In genomic region chr9:33155393-33155792, GRCh38 we compare ENCODE assay signal across 11 cellular contexts. TPM values are rescaled to one million over a fixed set of nuclear protein-coding genes. Genes with fewer than 3 reads are reported as not detected.
A peak's percentile ranks its signal among the peaks of the same experiment; 100 is the strongest.
DNase-seq lines count a peak whose midpoint lies in the region; ATAC-seq, FAIRE-seq and TF ChIP-seq lines count a peak whose summit lies in the region.
"Had no signal": no experiment of that assay in that cellular context is flagged by ENCODE, and none has a peak within 500 bp of the region (broad histone marks: within the 10 kb centered on the region; RNA-seq: fewer than 3 reads in every experiment).

No MANE protein-coding gene starts in this region.

- no peak for DNase-seq in CD8-positive, alpha-beta memory T cell
- DNase-seq in MV-4-11 (lab: John Stamatoyannopoulos, UW) (peak; percentile 45), astrocyte (ENCODE audit: low read depth) (peak; percentile 49), natural killer cell (no peak), urothelium cell line (ENCODE audit: low spot score) (no peak), NCI-H1694 (lab: John Stamatoyannopoulos, UW) (no peak)
- no peak for DNase-seq in stimulated activated naive CD4-positive, alpha-beta T cell (lab: John Stamatoyannopoulos, UW)
- DNase-seq: MM.1S; NCI-H526; stimulated activated CD8-positive, alpha-beta memory T cell treated with anti-CD3 and anti-CD28 coated beads, Interleukin-4, amount 100 ng/mL, for 48 hours had no signal

- no peaks in the 10 kb centered on the region for H3K27me3 ChIP-seq in CD8-positive, alpha-beta memory T cell (ENCODE audit: insufficient read depth, low read length, poor library complexity, severe bottlenecking)
- H3K27me3 ChIP-seq in astrocyte (ENCODE audit: insufficient read depth, low read length), result no peaks in the 10 kb centered on the region

- no peak overlapping the region for H3K4me3 ChIP-seq in CD8-positive, alpha-beta memory T cell (ENCODE audit: low read length)
- H3K4me3 ChIP-seq in astrocyte (ENCODE audit: insufficient read depth, low read depth, low read length), result no peak overlapping the region

- peaks cover 48% of the 10 kb centered on the region for H4K20me1 ChIP-seq in astrocyte (ENCODE audit: insufficient read depth, low read length)

- no peak for FAIRE-seq in astrocyte (lab: Jason Lieb, UNC)
- no peak for FAIRE-seq in urothelium cell line (lab: Jason Lieb, UNC)

- no peak overlapping the region for H3K4me2 ChIP-seq in astrocyte (ENCODE audit: low read length)

- no peak overlapping the region for H2AFZ ChIP-seq in astrocyte (ENCODE audit: low read depth, low read length)

- no peak overlapping the region for H3K27ac ChIP-seq in CD8-positive, alpha-beta memory T cell (ENCODE audit: low read depth, low read length)
- no peak overlapping the region for H3K27ac ChIP-seq in astrocyte (ENCODE audit: low read depth, low read length)

- H3K36me3 Mint-ChIP-seq in CD8-positive, alpha-beta memory T cell, result peaks cover 0 to 2% (median 0%) of the 10 kb centered on the region in 3 donors
- no peaks in the 10 kb centered on the region for H3K36me3 Mint-ChIP-seq in astrocyte (ENCODE audit: low read depth, unreplicated experiment)
- no peaks in the 10 kb centered on the region for H3K36me3 Mint-ChIP-seq in natural killer cell

- H3K9me3 ChIP-seq in CD8-positive, alpha-beta memory T cell (ENCODE audit: low read length), result no peaks in the 10 kb centered on the region
- no peaks in the 10 kb centered on the region for H3K9me3 ChIP-seq in astrocyte (ENCODE audit: insufficient read depth, low read depth, low read length)

- H3K4me1 ChIP-seq in CD8-positive, alpha-beta memory T cell (ENCODE audit: insufficient read depth, low read length), result peaks cover 90% of the 10 kb centered on the region
- peaks cover 45% of the 10 kb centered on the region for H3K4me1 ChIP-seq in astrocyte (ENCODE audit: insufficient read depth, low read length)

- peaks cover 92% of the 10 kb centered on the region for H3K79me2 ChIP-seq in astrocyte (ENCODE audit: insufficient read depth, low read length)

- CTCF ChIA-PET in CD8-positive, alpha-beta memory T cell (lab: Charles Lee), result interaction anchor here (0.9 to 1.8 kb wide), 3 partner anchors 9 to 71 kb away, joined by 3 to 6 read pairs (median 3); no protein-coding TSS in a partner anchor

- H3K4me3 Mint-ChIP-seq in CD8-positive, alpha-beta memory T cell, result peak overlapping the region in 4 of 7 donors; percentile 10 to 67 (median 40)
- H3K4me3 Mint-ChIP-seq in astrocyte (ENCODE audit: unreplicated experiment) (no peak overlapping the region), natural killer cell (peak overlapping the region; percentile 66)

- TF ChIP-seq CTCF in astrocyte (IDR thresholded peaks at IDR 0.05; ENCODE audit: insufficient read depth, low read depth, low read length) (no peak), natural killer cell (IDR thresholded peaks at IDR 0.05) (no peak)

- H3K4me1 Mint-ChIP-seq in CD8-positive, alpha-beta memory T cell, result peaks cover 88 to 98% (median 97%) of the 10 kb centered on the region in 3 donors
- peaks cover 76% of the 10 kb centered on the region for H3K4me1 Mint-ChIP-seq in astrocyte (ENCODE audit: low read depth, unreplicated experiment)
- H3K4me1 Mint-ChIP-seq in natural killer cell, result peaks cover 96 to 97% of the 10 kb centered on the region in 2 donors

- H3K9me3 Mint-ChIP-seq in CD8-positive, alpha-beta memory T cell, result no peaks in the 10 kb centered on the region
- peaks cover 2% of the 10 kb centered on the region for H3K9me3 Mint-ChIP-seq in astrocyte (ENCODE audit: unreplicated experiment)
- H3K9me3 Mint-ChIP-seq in natural killer cell, result peaks cover 0 to 2% of the 10 kb centered on the region in 2 donors

- ATAC-seq in natural killer cell, result no peak
- ATAC-seq: esophagus mucosa had no signal

- H3K9ac ChIP-seq in astrocyte (ENCODE audit: low read length), result no peak overlapping the region

- intact Hi-C loops in natural killer cell (cut with micrococcal nuclease), result loop anchor here (5.0 kb wide), 1 partner anchor 107 kb away; the partner anchor contains the start of gene BAG1

- H3K36me3 ChIP-seq in CD8-positive, alpha-beta memory T cell (ENCODE audit: insufficient read depth, low read length), result no peaks in the 10 kb centered on the region
- H3K36me3 ChIP-seq in astrocyte (ENCODE audit: insufficient read depth, low read length), result no peaks in the 10 kb centered on the region

- H3K27ac Mint-ChIP-seq in CD8-positive, alpha-beta memory T cell, result peak overlapping the region; percentile 51 to 98 (median 86)
- H3K27ac Mint-ChIP-seq in astrocyte (ENCODE audit: unreplicated experiment) (no peak overlapping the region), natural killer cell (peak overlapping the region; percentile 89 to 99)

- POLR2A ChIA-PET in CD8-positive, alpha-beta memory T cell (lab: Charles Lee), result no interaction called here

- H3K27me3 Mint-ChIP-seq in CD8-positive, alpha-beta memory T cell, result no peaks in the 10 kb centered on the region
- H3K27me3 Mint-ChIP-seq in astrocyte (ENCODE audit: low read depth, unreplicated experiment), result no peaks in the 10 kb centered on the region
- no peaks in the 10 kb centered on the region for H3K27me3 Mint-ChIP-seq in natural killer cell (ENCODE audit: low read depth in 2 of 2)

RNA-seq across cellular contexts. Expression of gene B4GALT1, which starts 11.7 kb away (rescaled TPM):
- total RNA-seq in CD8-positive, alpha-beta memory T cell, result 10 to 100 TPM; 38.0 to 38.3 TPM
- 41.6 TPM for polyA plus RNA-seq in CD8-positive, alpha-beta memory T cell
- total RNA-seq in astrocyte, result 93.1 and 103 TPM in 2 replicates
- total RNA-seq in natural killer cell, result 100 to 1,000 TPM; 122 to 143 (median 128) TPM

Comparison
In these comparisons a context has a peak if more than half of its experiments do, and no peak if none do; other contexts are left out.
1. DNase-seq: peak in MV-4-11 (single experiment) and astrocyte (single experiment); none in CD8-positive, alpha-beta memory T cell (0 of 5), natural killer cell (single experiment), urothelium cell line (single experiment), stimulated activated naive CD4-positive, alpha-beta T cell (0 of 6) and NCI-H1694 (single experiment).